In genomic region chr2:760001-760400, GRCh38 we compare ENCODE assay signal across 23 cellular contexts.
"Had no signal": no experiment of that assay in that cellular context is flagged by ENCODE, and none has a peak within 500 bp of the region (broad histone marks: within the 10 kb centered on the region; RNA-seq: fewer than 3 reads in every experiment).

No MANE protein-coding gene starts in this region.

- H3K27ac ChIP-seq: coronary artery, dorsolateral prefrontal cortex, esophagus muscularis mucosa, gastrocnemius medialis, heart right ventricle, left ventricle myocardium inferior, lower lobe of right lung, neutrophil, psoas muscle, sigmoid colon, skin epidermis, testis, tibial nerve had no signal

- H3K36me3 ChIP-seq: esophagus muscularis mucosa, gastrocnemius medialis, heart right ventricle, left ventricle myocardium inferior, lower lobe of right lung, neutrophil, sigmoid colon, tibial nerve had no signal

- H3K4me1 ChIP-seq: esophagus muscularis mucosa, gastrocnemius medialis, heart right ventricle, left ventricle myocardium inferior, lower lobe of right lung, psoas muscle, sigmoid colon, testis, tibial nerve had no signal

- ATAC-seq: gastrocnemius medialis; heart right ventricle; lower lobe of right lung; psoas muscle; stimulated activated naive B cell treated with anti-CD40 and anti-IgM and Interleukin-4, amounts not matched to agents 10 μg/mL and 1 μg/mL and 100 μg/mL, for 72 hours; stimulated activated naive CD8-positive, alpha-beta T cell treated with anti-CD3 and anti-CD28 coated beads, Interleukin-15, amount 100 ng/mL, for 72 hours had no signal

- H3K27me3 ChIP-seq: gastrocnemius medialis, sigmoid colon, testis, tibial nerve had no signal

- H3K4me1 Mint-ChIP-seq: memory B cell; naive B cell; stimulated activated naive B cell treated with anti-CD40 and anti-IgM and Interleukin-4, amounts not matched to agents 10 μg/mL and 1 μg/mL and 100 μg/mL, for 72 hours had no signal

- H3K4me3 Mint-ChIP-seq: memory B cell; naive B cell; nephron; stimulated activated naive B cell treated with anti-CD40 and anti-IgM and Interleukin-4, amounts not matched to agents 10 μg/mL and 1 μg/mL and 100 μg/mL, for 72 hours; stimulated activated naive CD8-positive, alpha-beta T cell treated with anti-CD3 and anti-CD28 coated beads, Interleukin-15, amount 100 ng/mL, for 72 hours had no signal

- H3K4me3 ChIP-seq: coronary artery, dorsolateral prefrontal cortex, esophagus muscularis mucosa, gastrocnemius medialis, heart right ventricle, left ventricle myocardium inferior, lower lobe of right lung, psoas muscle, sigmoid colon, skin epidermis, testis, tibial nerve had no signal

- DNase-seq: dorsolateral prefrontal cortex; effector CD8-positive, alpha-beta T cell; gastrocnemius medialis; heart right ventricle; islet precursor cell; left ventricle myocardium inferior; lower lobe of right lung; naive B cell; psoas muscle; retina; sigmoid colon; stimulated activated CD4-positive, alpha-beta T cell treated with anti-CD3 and anti-CD28 coated beads, Interleukin-2, amount 100 ng/mL, for 24 hours; stimulated activated CD4-positive, alpha-beta T cell treated with anti-CD3 and anti-CD28 coated beads, Interleukin-4, amount 100 ng/mL, for 4 hours; stimulated activated naive B cell treated with anti-CD40 and anti-IgM and Interleukin-4, amounts not matched to agents 10 μg/mL and 1 μg/mL and 100 μg/mL, for 72 hours; stimulated activated naive CD8-positive, alpha-beta T cell treated with anti-CD3 and anti-CD28 coated beads, Interleukin-15, amount 100 ng/mL, for 72 hours; testis had no signal

- H3K9me3 ChIP-seq: esophagus muscularis mucosa, gastrocnemius medialis, lower lobe of right lung, neutrophil, psoas muscle, sigmoid colon, testis, tibial nerve had no signal

- H3K36me3 Mint-ChIP-seq: naive B cell; stimulated activated naive B cell treated with anti-CD40 and anti-IgM and Interleukin-4, amounts not matched to agents 10 μg/mL and 1 μg/mL and 100 μg/mL, for 72 hours had no signal

- H3K9me3 Mint-ChIP-seq: nephron had no signal
